Comparison of ENCODE assay signal across 30 cellular contexts in the genomic region with DNA sequence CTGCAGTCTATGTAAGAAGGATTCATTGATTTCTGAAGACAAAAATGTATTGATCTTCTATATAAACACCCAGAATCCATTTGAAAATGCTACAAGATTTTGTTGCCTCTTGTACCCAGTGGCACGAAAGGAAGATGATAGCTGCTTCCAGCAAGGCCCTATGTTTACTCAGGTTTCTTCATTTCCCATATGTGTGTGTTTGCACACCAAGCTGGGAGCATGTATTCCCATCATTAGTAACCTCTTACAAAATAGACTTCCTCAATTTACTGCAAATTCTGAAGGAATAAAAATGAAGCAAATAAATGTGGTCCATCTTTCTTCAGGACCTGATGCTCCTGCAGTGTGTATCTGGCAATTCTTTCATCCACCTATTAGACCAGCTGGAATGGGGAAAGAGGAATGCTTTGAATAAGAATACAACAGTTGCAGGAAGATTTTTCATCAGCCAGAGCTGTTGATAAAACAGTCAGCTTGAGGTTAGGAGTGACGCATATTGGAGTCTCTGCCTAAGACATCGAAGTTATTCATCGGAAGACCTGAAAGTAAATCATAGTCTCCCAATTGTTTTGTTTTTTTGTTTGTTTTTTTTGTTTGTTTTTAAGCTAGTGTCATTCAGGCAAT.
"Had no signal": no experiment of that assay in that cellular context is flagged by ENCODE, and none has a peak within 500 bp of the region (broad histone marks: within the 10 kb centered on the region; RNA-seq: fewer than 3 reads in every experiment).

No MANE protein-coding gene starts in this region.

- H3K9me3 ChIP-seq: gastroesophageal sphincter, neutrophil, pancreas, prostate gland, sigmoid colon, thoracic aorta had no signal

- H3K4me1 ChIP-seq: gastroesophageal sphincter, pancreas, prostate gland, sigmoid colon had no signal

- H3K9me3 Mint-ChIP-seq: activated CD4-positive, alpha-beta memory T cell treated with anti-CD3 and anti-CD28 coated beads for 36 hours; stimulated activated effector memory CD8-positive, alpha-beta T cell treated with anti-CD3 and anti-CD28 coated beads, Interleukin-12 subunit alpha, Interleukin-12 subunit beta, amount 100 ng/mL, for 72 hours; stimulated activated naive CD8-positive, alpha-beta T cell treated with anti-CD3 and anti-CD28 coated beads, Interleukin-15, Interleukin-2, amounts not matched to agents 100 ng/mL and 50 ng/mL, for 24 hours had no signal

- H3K27ac Mint-ChIP-seq: activated CD4-positive, alpha-beta memory T cell treated with anti-CD3 and anti-CD28 coated beads for 36 hours; brain; nephron progenitor cell; stimulated activated effector memory CD8-positive, alpha-beta T cell treated with anti-CD3 and anti-CD28 coated beads, Interleukin-12 subunit alpha, Interleukin-12 subunit beta, amount 100 ng/mL, for 72 hours; stimulated activated naive CD8-positive, alpha-beta T cell treated with anti-CD3 and anti-CD28 coated beads, Interleukin-15, Interleukin-2, amounts not matched to agents 100 ng/mL and 50 ng/mL, for 24 hours; T-helper 2 cell treated with Interferon-gamma antibody and Interleukin-4, amounts not matched to agents 5 μg/mL and 100 μg/mL, for 36 hours had no signal

- H3K27me3 ChIP-seq: cardiac muscle cell, gastroesophageal sphincter, hepatocyte, neutrophil, pancreas, sigmoid colon had no signal

- H3K4me3 Mint-ChIP-seq: activated CD4-positive, alpha-beta memory T cell treated with anti-CD3 and anti-CD28 coated beads for 36 hours; brain; naive B cell; nephron progenitor cell; stimulated activated effector memory CD8-positive, alpha-beta T cell treated with anti-CD3 and anti-CD28 coated beads, Interleukin-12 subunit alpha, Interleukin-12 subunit beta, amount 100 ng/mL, for 72 hours; stimulated activated naive CD8-positive, alpha-beta T cell treated with anti-CD3 and anti-CD28 coated beads, Interleukin-15, Interleukin-2, amounts not matched to agents 100 ng/mL and 50 ng/mL, for 24 hours; T-helper 2 cell treated with Interferon-gamma antibody and Interleukin-4, amounts not matched to agents 5 μg/mL and 100 μg/mL, for 36 hours had no signal

- ATAC-seq: esophagus mucosa; gastroesophageal sphincter; left ventricle myocardium superior; pancreas; stimulated activated effector memory CD8-positive, alpha-beta T cell treated with anti-CD3 and anti-CD28 coated beads, Interleukin-12 subunit alpha, Interleukin-12 subunit beta, amount 100 ng/mL, for 72 hours had no signal

- H3K79me2 ChIP-seq: hepatocyte had no signal

- DNase-seq: activated CD4-positive, alpha-beta memory T cell treated with anti-CD3 and anti-CD28 coated beads for 36 hours; activated CD4-positive, alpha-beta T cell treated with anti-CD3 and anti-CD28 coated beads for 4 hours; activated CD8-positive, alpha-beta memory T cell treated with anti-CD3 and anti-CD28 coated beads, Interleukin-2, amount 50 U/mL, for 4 hours; activated gamma-delta T cell treated with Interleukin-2 at 50 U/mL for 16 hours; activated naive CD4-positive, alpha-beta T cell treated with anti-CD3 and anti-CD28 coated beads, Interleukin-2, amount 50 U/mL, for 16 hours; activated T-cell treated with anti-CD3 and anti-CD28 coated beads, Interleukin-2, amount 50 U/mL, for 1 hour; cortex of kidney; left cardiac atrium; left ventricle myocardium superior; naive B cell; nephron progenitor cell; pancreas; retina; sigmoid colon; small intestine; stimulated activated CD4-positive, alpha-beta T cell treated with anti-CD3 and anti-CD28 coated beads, Interleukin-4, amount 100 ng/mL, for 24 hours; T-helper 1 cell; trophoblast cell had no signal

- H3K4me3 ChIP-seq: cardiac muscle cell, gastroesophageal sphincter, hepatocyte, pancreas, prostate gland, sigmoid colon, thoracic aorta had no signal

- H3K27me3 Mint-ChIP-seq: naive B cell; stimulated activated naive CD8-positive, alpha-beta T cell treated with anti-CD3 and anti-CD28 coated beads, Interleukin-15, Interleukin-2, amounts not matched to agents 100 ng/mL and 50 ng/mL, for 24 hours had no signal

- H3K36me3 Mint-ChIP-seq: activated CD4-positive, alpha-beta memory T cell treated with anti-CD3 and anti-CD28 coated beads for 36 hours; brain; naive B cell; stimulated activated effector memory CD8-positive, alpha-beta T cell treated with anti-CD3 and anti-CD28 coated beads, Interleukin-12 subunit alpha, Interleukin-12 subunit beta, amount 100 ng/mL, for 72 hours had no signal

- H3K27ac ChIP-seq: cardiac muscle cell, gastroesophageal sphincter, hepatocyte, neutrophil, pancreas, prostate gland, sigmoid colon, thoracic aorta, VCaP had no signal

- H3K36me3 ChIP-seq: cardiac muscle cell, gastroesophageal sphincter, neutrophil, pancreas, prostate gland, sigmoid colon, thoracic aorta had no signal

- H3K4me1 Mint-ChIP-seq: brain; nephron progenitor cell; stimulated activated effector memory CD8-positive, alpha-beta T cell treated with anti-CD3 and anti-CD28 coated beads, Interleukin-12 subunit alpha, Interleukin-12 subunit beta, amount 100 ng/mL, for 72 hours had no signal

- H2AFZ ChIP-seq: hepatocyte had no signal

- H3K4me2 ChIP-seq: hepatocyte had no signal
